18 cellular contexts compared by ENCODE assay signal in genomic region chr5:104793452-104794120, GRCh38.
"Had no signal": no experiment of that assay in that cellular context is flagged by ENCODE, and none has a peak within 500 bp of the region (broad histone marks: within the 10 kb centered on the region; RNA-seq: fewer than 3 reads in every experiment).

No MANE protein-coding gene starts in this region.

- H3K27me3 Mint-ChIP-seq: activated naive CD8-positive, alpha-beta T cell treated with anti-CD3 and anti-CD28 coated beads, Interleukin-2, amount 10 ng/mL, durations not matched to agents 7 days and 5 days; effector memory CD8-positive, alpha-beta T cell had no signal

- H3K27me3 ChIP-seq: breast epithelium, heart left ventricle, sigmoid colon had no signal

- H3K36me3 ChIP-seq: breast epithelium, heart left ventricle, sigmoid colon had no signal

- H3K27ac Mint-ChIP-seq: activated naive CD8-positive, alpha-beta T cell treated with anti-CD3 and anti-CD28 coated beads, Interleukin-2, amount 10 ng/mL, durations not matched to agents 7 days and 5 days; effector memory CD8-positive, alpha-beta T cell; stimulated activated effector memory CD8-positive, alpha-beta T cell treated with anti-CD3 and anti-CD28 coated beads, Interleukin-12 subunit alpha, Interleukin-12 subunit beta, amount 100 ng/mL, for 72 hours; T-helper 2 cell treated with Interferon-gamma antibody and Interleukin-4, amounts not matched to agents 5 μg/mL and 100 μg/mL, for 36 hours had no signal

- H3K4me1 ChIP-seq: breast epithelium, heart left ventricle had no signal

- H3K9me3 ChIP-seq: breast epithelium, heart left ventricle, sigmoid colon had no signal

- H3K36me3 Mint-ChIP-seq: activated naive CD8-positive, alpha-beta T cell treated with anti-CD3 and anti-CD28 coated beads, Interleukin-2, amount 10 ng/mL, durations not matched to agents 7 days and 5 days; stimulated activated effector memory CD8-positive, alpha-beta T cell treated with anti-CD3 and anti-CD28 coated beads, Interleukin-12 subunit alpha, Interleukin-12 subunit beta, amount 100 ng/mL, for 72 hours had no signal

- H3K4me3 Mint-ChIP-seq: activated naive CD8-positive, alpha-beta T cell treated with anti-CD3 and anti-CD28 coated beads, Interleukin-2, amount 10 ng/mL, durations not matched to agents 7 days and 5 days; effector memory CD8-positive, alpha-beta T cell; neural crest cell; stimulated activated effector memory CD8-positive, alpha-beta T cell treated with anti-CD3 and anti-CD28 coated beads, Interleukin-12 subunit alpha, Interleukin-12 subunit beta, amount 100 ng/mL, for 72 hours; T-helper 2 cell treated with Interferon-gamma antibody and Interleukin-4, amounts not matched to agents 5 μg/mL and 100 μg/mL, for 36 hours had no signal

- ATAC-seq: activated CD4-positive, CD25-positive, alpha-beta regulatory T cell treated with anti-CD3 and anti-CD28 coated beads, Interleukin-2, amount 50 U/mL, for 24 hours; effector memory CD8-positive, alpha-beta T cell; heart left ventricle; left ventricle myocardium superior; stimulated activated effector memory CD8-positive, alpha-beta T cell treated with anti-CD3 and anti-CD28 coated beads, Interleukin-12 subunit alpha, Interleukin-12 subunit beta, amount 100 ng/mL, for 72 hours had no signal

- H3K4me3 ChIP-seq: breast epithelium, heart left ventricle, sigmoid colon had no signal

- DNase-seq: activated naive CD4-positive, alpha-beta T cell; activated naive CD8-positive, alpha-beta T cell treated with anti-CD3 and anti-CD28 coated beads, Interleukin-2, amount 10 ng/mL, durations not matched to agents 7 days and 5 days; aorta; cerebellar nuclear complex; dermis blood vessel endothelial cell; effector memory CD8-positive, alpha-beta T cell; heart left ventricle; islet precursor cell; left ventricle myocardium superior; sigmoid colon; stimulated activated CD4-positive, alpha-beta T cell treated with anti-CD3 and anti-CD28 coated beads, Interleukin-2, amount 100 ng/mL, for 24 hours; SW 1271 had no signal

- H3K27ac ChIP-seq: breast epithelium, epithelial cell of prostate, heart left ventricle, sigmoid colon had no signal

- H3K4me1 Mint-ChIP-seq: activated naive CD8-positive, alpha-beta T cell treated with anti-CD3 and anti-CD28 coated beads, Interleukin-2, amount 10 ng/mL, durations not matched to agents 7 days and 5 days; neural crest cell; stimulated activated effector memory CD8-positive, alpha-beta T cell treated with anti-CD3 and anti-CD28 coated beads, Interleukin-12 subunit alpha, Interleukin-12 subunit beta, amount 100 ng/mL, for 72 hours had no signal

- H3K9me3 Mint-ChIP-seq: activated naive CD8-positive, alpha-beta T cell treated with anti-CD3 and anti-CD28 coated beads, Interleukin-2, amount 10 ng/mL, durations not matched to agents 7 days and 5 days; effector memory CD8-positive, alpha-beta T cell; T-helper 2 cell treated with Interferon-gamma antibody and Interleukin-4, amounts not matched to agents 5 μg/mL and 100 μg/mL, for 36 hours had no signal
